ENCODE assay signal across 14 cellular contexts in the genomic region with DNA sequence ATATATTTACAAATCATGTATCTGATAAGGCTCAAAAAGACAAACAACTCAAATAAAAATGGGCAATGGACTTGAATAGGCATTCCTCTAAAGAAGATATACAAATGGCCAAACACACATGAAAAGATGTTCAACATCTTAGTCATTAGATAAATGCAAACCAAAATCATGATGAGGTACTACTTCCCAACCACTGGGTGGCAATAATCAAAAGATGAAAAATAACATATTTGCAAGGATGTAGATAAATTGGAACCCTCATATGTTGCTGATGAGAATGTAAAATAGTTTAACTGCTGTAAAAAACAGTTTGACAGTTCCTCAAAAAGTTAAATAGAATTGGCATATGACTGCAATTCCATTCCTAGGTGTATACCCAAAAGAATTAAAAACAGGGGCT.
DNase-seq lines count a peak whose midpoint lies in the region; FAIRE-seq and TF ChIP-seq lines count a peak whose summit lies in the region.
"Had no signal": no experiment of that assay in that cellular context is flagged by ENCODE, and none has a peak within 500 bp of the region (broad histone marks: within the 10 kb centered on the region; RNA-seq: fewer than 3 reads in every experiment).

No MANE protein-coding gene starts in this region.

- POLR2A ChIA-PET in MCF 10A (lab: Yijun Ruan, JAX) (no interaction called here), PC-9 (lab: Charles Lee; ENCODE audit: unreplicated experiment) (no interaction called here)

- H3K4me3 Mint-ChIP-seq in MCF 10A (ENCODE audit: unreplicated experiment) (no peak overlapping the region), type B pancreatic cell (no peak overlapping the region)
- H3K4me3 Mint-ChIP-seq: activated T-cell treated with anti-CD3 and anti-CD28 coated beads, Interleukin-2, amount 50 U/mL, for 72 hours; WTC11 had no signal

- H3K36me3 ChIP-seq in breast epithelium, result no peaks in the 10 kb centered on the region
- peaks cover 5% of the 10 kb centered on the region; the same call in 1 of the 2 replicates for H3K36me3 ChIP-seq in PC-9 (ENCODE audit: low read depth)
- H3K36me3 ChIP-seq in small intestine (ENCODE audit: control insufficient read depth in 2 of 2, insufficient read depth in 2 of 2, low read length in 2 of 2), result no peaks in the 10 kb centered on the region
- H3K36me3 ChIP-seq: spleen had no signal

- peak; percentile 19 for TF ChIP-seq CTCF in MCF 10A (IDR thresholded peaks at IDR 0.05; ENCODE audit: unreplicated experiment)
- TF ChIP-seq CTCF in breast epithelium (IDR thresholded peaks at IDR 0.05), result no peak
- TF ChIP-seq CTCF in PC-9 (conservative IDR thresholded peaks at IDR 0.05), result peak; percentile 72
- peak; percentile 41 for TF ChIP-seq CTCF in epithelial cell of proximal tubule (conservative IDR thresholded peaks at IDR 0.05; ENCODE audit: low read depth, low read length)
- peak; percentile 52 for TF ChIP-seq CTCF in type B pancreatic cell (conservative IDR thresholded peaks at IDR 0.05)

- H4K20me1 ChIP-seq in PC-9 (ENCODE audit: insufficient read depth), result no peaks in the 10 kb centered on the region

- no peaks in the 10 kb centered on the region for H3K4me1 ChIP-seq in breast epithelium
- H3K4me1 ChIP-seq in PC-9 (replicated peaks; ENCODE audit: insufficient read depth), result peaks cover 7% of the 10 kb centered on the region
- H3K4me1 ChIP-seq in small intestine (ENCODE audit: control insufficient read depth in 2 of 2, insufficient read depth in 1 of 2, low read depth in 1 of 2, low read length in 1 of 2), result no peaks in the 10 kb centered on the region
- H3K4me1 ChIP-seq: spleen had no signal

- H2AFZ ChIP-seq in PC-9, result no peak overlapping the region

- intact Hi-C loops in MCF 10A (cut with micrococcal nuclease), result loop anchor here (1.0 kb wide), 1 partner anchor 94 kb away; no protein-coding TSS in a partner anchor
- intact Hi-C loops in breast epithelium (cut with DNase I; ENCODE audit: low total_unique reads), result no loop called here
- intact Hi-C loops in PC-9 (cut with micrococcal nuclease; ENCODE audit: unreplicated experiment), result no loop called here

- peaks cover 3% of the 10 kb centered on the region; the same call in 1 of the 2 replicates for H3F3A ChIP-seq in PC-9 (ENCODE audit: insufficient read depth, low read depth)

- DNase-seq in MCF 10A (ENCODE audit: unreplicated experiment) (peak; percentile 42), breast epithelium (ENCODE audit: low spot score in 2 of 2) (no peak), PC-9 (no peak), epithelial cell of proximal tubule (ENCODE audit: low read depth) (no peak), type B pancreatic cell (ENCODE audit: extremely low spot score, unreplicated experiment) (no peak), medulla oblongata (ENCODE audit: extremely low spot score) (no peak), SKM-1 treated with dmso at 0.1 percent for 144 hours (lab: John Stamatoyannopoulos, UW; ENCODE audit: unreplicated experiment) (no peak), small intestine (no peak)
- DNase-seq: activated T-cell treated with anti-CD3 and anti-CD28 coated beads, Interleukin-2, amount 50 U/mL, for 72 hours; central memory CD4-positive, alpha-beta T cell; NCI-H187; RPMI8226; spleen had no signal

- H3K27me3 Mint-ChIP-seq in MCF 10A (ENCODE audit: insufficient read depth, unreplicated experiment), result no peaks in the 10 kb centered on the region
- H3K27me3 Mint-ChIP-seq in type B pancreatic cell, result peaks cover 3% of the 10 kb centered on the region

- CTCF ChIA-PET in MCF 10A (lab: Yijun Ruan, JAX) (interaction anchor here (2.2 kb wide), 1 partner anchor 93 kb away, joined by 5 read pairs; no protein-coding TSS in a partner anchor), PC-9 (lab: Charles Lee) (no interaction called here)

- no peak for TF ChIP-seq POLR2A in breast epithelium (IDR thresholded peaks at IDR 0.05)

- no peak overlapping the region for H3K27ac Mint-ChIP-seq in MCF 10A (ENCODE audit: low read depth, unreplicated experiment)
- no peak overlapping the region for H3K27ac Mint-ChIP-seq in type B pancreatic cell
- H3K27ac Mint-ChIP-seq: activated T-cell treated with anti-CD3 and anti-CD28 coated beads, Interleukin-2, amount 50 U/mL, for 72 hours; WTC11 had no signal

- BruUV-seq in MCF 10A (replicated peaks; lab: Mats Ljungman, UMichigan), result no TSS peak
- BruUV-seq in PC-9 (replicated peaks; lab: Mats Ljungman, UMichigan), result no TSS peak

- H3K4me3 ChIP-seq in breast epithelium, result no peak overlapping the region
- no peak overlapping the region for H3K4me3 ChIP-seq in PC-9
- no peak overlapping the region for H3K4me3 ChIP-seq in epithelial cell of proximal tubule (ENCODE audit: low read depth, low read length)
- no peak overlapping the region for H3K4me3 ChIP-seq in small intestine (ENCODE audit: low read depth in 1 of 2, low read length in 2 of 2)
- H3K4me3 ChIP-seq: spleen had no signal

- H3K4me1 Mint-ChIP-seq in MCF 10A (ENCODE audit: insufficient read depth, unreplicated experiment) (peaks cover 2% of the 10 kb centered on the region), type B pancreatic cell (ENCODE audit: unreplicated experiment) (peaks cover 9% of the 10 kb centered on the region)

- FAIRE-seq in small intestine (lab: Jason Lieb, UNC), result no peak

- H3K4me2 ChIP-seq in PC-9, result no peak overlapping the region

- no peaks in the 10 kb centered on the region for H3K9me2 ChIP-seq in PC-9 (ENCODE audit: insufficient read depth)

- H3K9me3 ChIP-seq in breast epithelium (peaks cover 0 to 4% of the 10 kb centered on the region in 2 donors), PC-9 (ENCODE audit: insufficient read depth, low read depth) (0 out of 2 replicates have a peak, but pooled peaks cover 4% of the 10 kb centered on the region), small intestine (ENCODE audit: control insufficient read depth, low read depth) (no peaks in the 10 kb centered on the region)

- H3K9me3 Mint-ChIP-seq in MCF 10A (ENCODE audit: unreplicated experiment) (no peaks in the 10 kb centered on the region), type B pancreatic cell (peaks cover 3% of the 10 kb centered on the region)
- H3K9me3 Mint-ChIP-seq: activated T-cell treated with anti-CD3 and anti-CD28 coated beads, Interleukin-2, amount 50 U/mL, for 72 hours had no signal

- H3K36me3 Mint-ChIP-seq in MCF 10A (ENCODE audit: insufficient read depth, unreplicated experiment), result no peaks in the 10 kb centered on the region
- H3K36me3 Mint-ChIP-seq in type B pancreatic cell, result no peaks in the 10 kb centered on the region
- H3K36me3 Mint-ChIP-seq: WTC11 had no signal

- 0 out of 2 replicates have a peak, but pooled peaks cover 7% of the 10 kb centered on the region for H3K79me2 ChIP-seq in PC-9 (ENCODE audit: low read depth)

- H3K27me3 ChIP-seq in breast epithelium (no peaks in the 10 kb centered on the region), PC-9 (ENCODE audit: insufficient read depth, low read depth) (no peaks in the 10 kb centered on the region), small intestine (ENCODE audit: control insufficient read depth in 2 of 2, insufficient read depth in 2 of 2, low read length in 2 of 2) (no peaks in the 10 kb centered on the region)
- H3K27me3 ChIP-seq: spleen had no signal

- H3K27ac ChIP-seq in breast epithelium (no peak overlapping the region), PC-9 (no peak overlapping the region), small intestine (ENCODE audit: low read depth in 1 of 2, low read length in 1 of 2) (no peak overlapping the region)
- H3K27ac ChIP-seq: spleen had no signal

Comparison
In these comparisons a context has a peak if more than half of its experiments do, and no peak if none do; other contexts are left out.
1. CTCF ChIP-seq: peak in MCF 10A (single experiment), PC-9 (single experiment), epithelial cell of proximal tubule (single experiment) and type B pancreatic cell (single experiment); none in breast epithelium (0 of 3).